In the genomic region with DNA sequence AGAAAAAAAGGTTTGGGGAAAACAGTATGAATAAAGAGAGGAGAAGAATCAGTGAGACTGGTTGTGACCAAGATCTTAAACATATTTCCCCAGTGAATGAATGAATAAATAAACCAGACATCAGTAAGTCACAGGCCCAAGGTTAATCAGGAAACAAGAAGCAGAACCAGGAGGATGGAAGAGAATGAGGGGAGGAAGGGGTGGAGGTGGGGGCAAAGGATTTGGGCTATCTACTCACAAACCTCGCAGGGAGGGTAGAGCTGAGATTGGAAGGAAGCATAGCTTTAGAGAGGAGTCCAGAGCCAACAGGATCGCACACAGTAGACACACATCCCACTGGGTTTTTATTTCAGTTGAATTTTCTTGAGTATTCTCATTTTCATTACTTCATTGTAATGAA, we compare ENCODE assay signal across 14 cellular contexts.
"Had no signal": no experiment of that assay in that cellular context is flagged by ENCODE, and none has a peak within 500 bp of the region (broad histone marks: within the 10 kb centered on the region; RNA-seq: fewer than 3 reads in every experiment).

No MANE protein-coding gene starts in this region.

- H3K4me3 ChIP-seq: heart left ventricle, lung, transverse colon had no signal

- H3K27ac ChIP-seq: heart left ventricle, transverse colon, VCaP had no signal

- H3K27ac Mint-ChIP-seq: progenitor cell of endocrine pancreas had no signal

- H3K36me3 ChIP-seq: transverse colon had no signal

- H3K9me3 Mint-ChIP-seq: activated T-cell treated with anti-CD3 and anti-CD28 coated beads, Interleukin-2, amount 50 U/mL, for 4 hours had no signal

- H3K4me3 Mint-ChIP-seq: activated T-cell treated with anti-CD3 and anti-CD28 coated beads, Interleukin-2, amount 50 U/mL, for 4 hours had no signal

- ATAC-seq: heart left ventricle, left colon, right cardiac atrium had no signal

- H3K9me3 ChIP-seq: heart left ventricle, transverse colon had no signal

- H3K4me1 ChIP-seq: heart left ventricle, transverse colon had no signal

- DNase-seq: activated T-cell treated with anti-CD3 and anti-CD28 coated beads, Interleukin-2, amount 50 U/mL, for 4 hours; anterior cingulate cortex; cerebellar nuclear complex; heart left ventricle; left colon; midbrain; nucleus accumbens; right cardiac atrium; small intestine; substantia nigra; transverse colon had no signal
